Comparison of ENCODE assay signal across 16 cellular contexts in genomic region chr4:1738410-1738809, GRCh38.
"Had no signal": no experiment of that assay in that cellular context is flagged by ENCODE, and none has a peak within 500 bp of the region (broad histone marks: within the 10 kb centered on the region; RNA-seq: fewer than 3 reads in every experiment).

No MANE protein-coding gene starts in this region.

- H3K36me3 ChIP-seq: prostate gland had no signal

- H3K4me3 Mint-ChIP-seq: neural crest cell had no signal

- H3K9me3 Mint-ChIP-seq: neural crest cell had no signal

- H3K4me1 ChIP-seq: esophagus muscularis mucosa, prostate gland had no signal

- H3K9me3 ChIP-seq: prostate gland had no signal

- H3K4me3 ChIP-seq: esophagus muscularis mucosa, lung, prostate gland had no signal

- H3K4me1 Mint-ChIP-seq: neural crest cell had no signal

- DNase-seq: activated CD4-positive, alpha-beta T cell treated with anti-CD3 and anti-CD28 coated beads, Interleukin-2, amount 50 U/mL, for 4 hours; activated naive CD4-positive, alpha-beta T cell treated with Interleukin-2 at 50 U/mL for 16 hours; activated T-cell treated with anti-CD3 and anti-CD28 coated beads for 4 hours; caudate nucleus; left colon; midbrain; right cardiac atrium; small intestine; stimulated activated CD4-positive, alpha-beta T cell treated with anti-CD3 and anti-CD28 coated beads, Interleukin-4, amount 100 ng/mL, for 24 hours; stimulated activated naive CD8-positive, alpha-beta T cell treated with anti-CD3 and anti-CD28 coated beads, Interleukin-15, Interleukin-2, amounts not matched to agents 100 U/mL and 50 U/mL, for 24 hours; T1000; trophoblast cell had no signal

- H3K27ac ChIP-seq: esophagus muscularis mucosa, prostate gland had no signal

- H3K27me3 ChIP-seq: esophagus muscularis mucosa had no signal
